8 cellular contexts compared by ENCODE assay signal in genomic region chr6:3455490-3456394, GRCh38. TPM values are rescaled to one million over a fixed set of nuclear protein-coding genes. Genes with fewer than 3 reads are reported as not detected.
A peak's percentile ranks its signal among the peaks of the same experiment; 100 is the strongest.
DNase-seq lines count a peak whose midpoint lies in the region; ATAC-seq and TF ChIP-seq lines count a peak whose summit lies in the region.

No MANE protein-coding gene starts in this region.

- H3K4me3 ChIP-seq in GM06990 (replicated peaks; ENCODE audit: low read depth, low read length) (peak overlapping the region; percentile 38), OCI-LY1 (ENCODE audit: low read depth, low read length, poor library complexity, severe bottlenecking) (peak overlapping the region; percentile 24), mononuclear cell (ENCODE audit: low read length) (peak overlapping the region; percentile 22)
- H3K4me3 ChIP-seq in effector memory CD4-positive, alpha-beta T cell (ENCODE audit: insufficient read depth, low read depth, low read length, poor library complexity, severe bottlenecking) = peak overlapping the region; percentile 68

- H3K4me1 ChIP-seq in OCI-LY1 (ENCODE audit: insufficient read depth, low read length, severe bottlenecking) (peaks cover 5% of the 10 kb centered on the region), mononuclear cell (ENCODE audit: insufficient read depth, low read length) (peaks cover 19% of the 10 kb centered on the region)
- peaks cover 22% of the 10 kb centered on the region for H3K4me1 ChIP-seq in effector memory CD4-positive, alpha-beta T cell (ENCODE audit: control insufficient read depth, insufficient read depth, low read length, poor library complexity, severe bottlenecking)

- no peaks in the 10 kb centered on the region for H3F3A ChIP-seq in OCI-LY1 (ENCODE audit: insufficient read depth, low read length)

- no peak overlapping the region for H3K9ac ChIP-seq in OCI-LY1 (ENCODE audit: low read length)

- H3K27me3 ChIP-seq in GM06990 (replicated peaks; ENCODE audit: control insufficient read depth, insufficient read depth, low read length) (peaks cover 2% of the 10 kb centered on the region; the same call in 1 of the 2 replicates), OCI-LY1 (ENCODE audit: insufficient read depth, low read length) (no peaks in the 10 kb centered on the region; the same call in 1 of the 2 replicates), mononuclear cell (ENCODE audit: insufficient read depth, low read length) (peaks cover 78% of the 10 kb centered on the region)
- peaks cover 10% of the 10 kb centered on the region for H3K27me3 ChIP-seq in effector memory CD4-positive, alpha-beta T cell (replicated peaks; ENCODE audit: control insufficient read depth, insufficient read depth, low read length, poor library complexity, severe bottlenecking)

- H2AFZ ChIP-seq in OCI-LY1 (ENCODE audit: low read length) = no peak overlapping the region

- H4K20me1 ChIP-seq in OCI-LY1 (ENCODE audit: insufficient read depth, low read length) = no peaks in the 10 kb centered on the region

- TF ChIP-seq CTCF in GM06990 (IDR thresholded peaks at IDR 0.05; ENCODE audit: insufficient read depth, low read length, poor library complexity, severe bottlenecking) (no peak), OCI-LY1 (IDR thresholded peaks at IDR 0.05; ENCODE audit: low read length) (no peak)

- no peaks in the 10 kb centered on the region for H3K36me3 ChIP-seq in GM06990 (ENCODE audit: control insufficient read depth, insufficient read depth, low read length)
- H3K36me3 ChIP-seq in OCI-LY1 (ENCODE audit: insufficient read depth, low read length) = no peaks in the 10 kb centered on the region
- H3K36me3 ChIP-seq in effector memory CD4-positive, alpha-beta T cell (ENCODE audit: control insufficient read depth, insufficient read depth, low read length) = no peaks in the 10 kb centered on the region

- no peaks in the 10 kb centered on the region for H3K79me2 ChIP-seq in OCI-LY1 (ENCODE audit: insufficient read depth, low read length)

- H3K9me2 ChIP-seq in OCI-LY1 (ENCODE audit: low read depth, low read length) = no peaks in the 10 kb centered on the region

- ATAC-seq in HG02588 (IDR thresholded peaks at IDR 0.05; ENCODE audit: unreplicated experiment) = no peak

- DNase-seq in GM06990 (ENCODE audit: extremely low read depth, insufficient read length) (peak; percentile 29), DMS79 treated with DMSO at 0.1 percent for 48 hours (lab: John Stamatoyannopoulos, UW) (no peak), NCI-H446 (lab: John Stamatoyannopoulos, UW) (no peak), NCI-H345 (lab: John Stamatoyannopoulos, UW) (no peak)
- DNase-seq in effector memory CD4-positive, alpha-beta T cell = no peak

- H3K27ac ChIP-seq in OCI-LY1 (ENCODE audit: low read depth, low read length, poor library complexity, severe bottlenecking) = no peak overlapping the region
- peak overlapping the region; percentile 44 for H3K27ac ChIP-seq in effector memory CD4-positive, alpha-beta T cell (ENCODE audit: insufficient read depth, low read length, poor library complexity, severe bottlenecking)

- H3K9me3 ChIP-seq in OCI-LY1 (ENCODE audit: low read length) (no peaks in the 10 kb centered on the region), mononuclear cell (ENCODE audit: low read depth, low read length) (no peaks in the 10 kb centered on the region)
- H3K9me3 ChIP-seq in effector memory CD4-positive, alpha-beta T cell (ENCODE audit: control insufficient read depth, low read length) = no peaks in the 10 kb centered on the region

- peak overlapping the region; percentile 11; the same call in 1 of the 2 replicates for H3K4me2 ChIP-seq in OCI-LY1 (ENCODE audit: low read length)

RNA-seq across cellular contexts. Expression of gene SLC22A23, which starts 1.1 kb away (rescaled TPM):
- total RNA-seq in mononuclear cell = 6.0 TPM
